21 cellular contexts compared by ENCODE assay signal in genomic region chr13:104385409-104385808, GRCh38.
DNase-seq lines count a peak whose midpoint lies in the region; ATAC-seq and TF ChIP-seq lines count a peak whose summit lies in the region.
"Had no signal": no experiment of that assay in that cellular context is flagged by ENCODE, and none has a peak within 500 bp of the region (broad histone marks: within the 10 kb centered on the region; RNA-seq: fewer than 3 reads in every experiment).

No MANE protein-coding gene starts in this region.

- CTCF ChIA-PET in RWPE1 (lab: Yijun Ruan, JAX) (no interaction called here), HEK293T (lab: Yijun Ruan, JAX) (no interaction called here)

- no peak for ATAC-seq in stimulated activated naive CD8-positive, alpha-beta T cell treated with anti-CD3 and anti-CD28 coated beads, Interleukin-15, Interleukin-2, amounts not matched to agents 100 U/mL and 50 U/mL, for 24 hours
- ATAC-seq: stimulated activated naive B cell treated with anti-CD40 and anti-IgM and Interleukin-4, amounts not matched to agents 10 μg/mL and 1 μg/mL and 100 μg/mL, for 72 hours had no signal

- intact Hi-C loops in esophagus squamous epithelium (cut with DNase I), result no loop called here

- no peak for TF ChIP-seq POLR2A in esophagus squamous epithelium (IDR thresholded peaks at IDR 0.05)

- DNase-seq in HK-2 (ENCODE audit: unreplicated experiment) (peak; percentile 1), RWPE1 (ENCODE audit: low spot score) (peak; percentile 44), fibroblast of mammary gland (ENCODE audit: low read depth) (peak; percentile 48), renal cortical epithelial cell (ENCODE audit: low read depth) (peak; percentile 63), HEK293T (ENCODE audit: extremely low spot score) (no peak), ecto neural progenitor cell (ENCODE audit: low spot score) (no peak), esophagus squamous epithelium (lab: John Stamatoyannopoulos, UW) (no peak)
- no peak for DNase-seq in stimulated activated naive CD8-positive, alpha-beta T cell treated with anti-CD3 and anti-CD28 coated beads, Interleukin-15, Interleukin-2, amounts not matched to agents 100 U/mL and 50 U/mL, for 24 hours
- DNase-seq: activated CD8-positive, alpha-beta memory T cell treated with anti-CD3 and anti-CD28 coated beads for 24 hours; caudate nucleus; DMS79 treated with DMSO at 0.1 percent for 48 hours; hypothalamus; KBM-7; NCI-H1105; NCI-H526; stimulated activated naive B cell treated with anti-CD40 and anti-IgM and Interleukin-4, amounts not matched to agents 10 μg/mL and 1 μg/mL and 100 μg/mL, for 72 hours; transverse colon had no signal

- POLR2A ChIA-PET in RWPE1 (lab: Yijun Ruan, JAX; ENCODE audit: low non-redundant PET) (no interaction called here), HEK293T (lab: Yijun Ruan, JAX) (no interaction called here)

- H3K4me1 ChIP-seq in esophagus squamous epithelium, result no peaks in the 10 kb centered on the region
- H3K4me1 ChIP-seq: HAP-1, right atrium auricular region, SJSA1, transverse colon had no signal

- TF ChIP-seq CTCF in RWPE1 (conservative IDR thresholded peaks at IDR 0.05; ENCODE audit: low read depth) (no peak), fibroblast of mammary gland (conservative IDR thresholded peaks at IDR 0.05; ENCODE audit: control insufficient read depth, insufficient read depth, low read depth, low read length) (no peak), esophagus squamous epithelium (IDR thresholded peaks at IDR 0.05) (no peak)

- H3K27ac ChIP-seq in RWPE1 (peak overlapping the region; percentile 83), esophagus squamous epithelium (no peak overlapping the region)
- H3K27ac ChIP-seq: neutrophil, right atrium auricular region, SJSA1, transverse colon had no signal

- WGBS in esophagus squamous epithelium, 2 donors, result 70 to 71% methylated on average over 2 of the region's 2 CpGs

- no peaks in the 10 kb centered on the region for H3K36me3 ChIP-seq in esophagus squamous epithelium
- H3K36me3 ChIP-seq: HAP-1, neutrophil, right atrium auricular region, SJSA1, transverse colon had no signal

- H3K9me3 ChIP-seq in esophagus squamous epithelium, result no peaks in the 10 kb centered on the region
- H3K9me3 ChIP-seq: HAP-1, neutrophil, SJSA1 had no signal

- H3K4me3 ChIP-seq in fibroblast of mammary gland (ENCODE audit: control insufficient read depth, low read depth, low read length), result no peak overlapping the region
- H3K4me3 ChIP-seq in esophagus squamous epithelium, result no peak overlapping the region
- H3K4me3 ChIP-seq: HAP-1, right atrium auricular region, SJSA1, transverse colon had no signal

- no peaks in the 10 kb centered on the region for H3K27me3 ChIP-seq in esophagus squamous epithelium
- H3K27me3 ChIP-seq: neutrophil, right atrium auricular region, SJSA1, transverse colon had no signal

TF ChIP-seq in HEK293T, 16 proteins besides CTCF, POLR2A, EP300 and RAD21:
- TF ChIP-seq, protein P1, sequence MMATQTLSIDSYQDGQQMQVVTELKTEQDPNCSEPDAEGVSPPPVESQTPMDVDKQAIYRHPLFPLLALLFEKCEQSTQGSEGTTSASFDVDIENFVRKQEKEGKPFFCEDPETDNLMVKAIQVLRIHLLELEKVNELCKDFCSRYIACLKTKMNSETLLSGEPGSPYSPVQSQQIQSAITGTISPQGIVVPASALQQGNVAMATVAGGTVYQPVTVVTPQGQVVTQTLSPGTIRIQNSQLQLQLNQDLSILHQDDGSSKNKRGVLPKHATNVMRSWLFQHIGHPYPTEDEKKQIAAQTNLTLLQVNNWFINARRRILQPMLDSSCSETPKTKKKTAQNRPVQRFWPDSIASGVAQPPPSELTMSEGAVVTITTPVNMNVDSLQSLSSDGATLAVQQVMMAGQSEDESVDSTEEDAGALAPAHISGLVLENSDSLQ (IDR thresholded peaks at IDR 0.05), result no peak
- TF ChIP-seq TARDBP (IDR thresholded peaks at IDR 0.05) (no peak), FOXM1 (IDR thresholded peaks at IDR 0.05; ENCODE audit: borderline replicate concordance) (no peak), FOXK2 (IDR thresholded peaks at IDR 0.05) (no peak), CTBP1 (IDR thresholded peaks at IDR 0.05; ENCODE audit: borderline replicate concordance) (no peak), ELF4 (IDR thresholded peaks at IDR 0.05) (no peak), HDGF (IDR thresholded peaks at IDR 0.05; ENCODE audit: borderline replicate concordance) (no peak), NFRKB (IDR thresholded peaks at IDR 0.05) (no peak)
TF ChIP-seq in HEK293T: peak in this region for 0.

Comparison
In these comparisons a context has a peak if more than half of its experiments do, and no peak if none do; other contexts are left out.
1. DNase-seq: peak in HK-2 (single experiment), RWPE1 (single experiment), fibroblast of mammary gland (single experiment) and renal cortical epithelial cell (single experiment); none in HEK293T (single experiment), ecto neural progenitor cell (single experiment), stimulated activated naive CD8-positive, alpha-beta T cell treated with anti-CD3 and anti-CD28 coated beads, Interleukin-15, Interleukin-2, amounts not matched to agents 100 U/mL and 50 U/mL, for 24 hours (single experiment) and esophagus squamous epithelium (single experiment).